10 cellular contexts compared by ENCODE assay signal in the genomic region with DNA sequence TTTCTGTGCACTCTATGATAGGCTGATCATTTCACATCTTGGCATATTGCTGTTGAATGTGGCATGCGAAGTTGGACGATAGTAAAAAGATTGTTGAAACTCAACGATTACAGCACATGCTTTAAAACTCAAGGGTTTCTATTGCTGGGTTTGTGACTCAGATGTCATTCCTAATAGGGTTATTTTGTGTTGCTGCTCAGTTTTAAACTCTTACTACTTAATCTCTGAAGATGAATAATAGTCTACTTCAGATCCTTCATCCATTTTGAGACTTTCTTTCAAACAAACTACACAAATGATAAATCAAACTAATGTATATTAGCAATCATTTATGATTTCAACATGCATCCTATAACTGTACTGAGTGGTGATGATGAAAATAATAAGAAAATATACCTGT.
A peak's percentile ranks its signal among the peaks of the same experiment; 100 is the strongest.
DNase-seq lines count a peak whose midpoint lies in the region; ATAC-seq, FAIRE-seq and TF ChIP-seq lines count a peak whose summit lies in the region.
"Had no signal": no experiment of that assay in that cellular context is flagged by ENCODE, and none has a peak within 500 bp of the region (broad histone marks: within the 10 kb centered on the region; RNA-seq: fewer than 3 reads in every experiment).

No MANE protein-coding gene starts in this region.

- DNase-seq in heart left ventricle (no peak), cardiac septum (ENCODE audit: low spot score) (no peak), lower lobe of right lung (no peak), aorta (no peak), DMS153 (lab: John Stamatoyannopoulos, UW) (no peak), HK-2 (ENCODE audit: unreplicated experiment) (no peak), HTR-8/SVneo (ENCODE audit: insufficient read length, low spot score) (no peak)
- no peak for DNase-seq in activated CD4-positive, alpha-beta memory T cell treated with anti-CD3 and anti-CD28 coated beads for 36 hours
- DNase-seq: DMS79, SW 1271 had no signal

- no peaks in the 10 kb centered on the region for H3K36me3 ChIP-seq in heart left ventricle
- no peaks in the 10 kb centered on the region for H3K36me3 ChIP-seq in lower lobe of right lung
- no peaks in the 10 kb centered on the region for H3K36me3 ChIP-seq in aorta (ENCODE audit: control insufficient read depth in 1 of 2, insufficient read depth in 2 of 2, low read length in 1 of 2)

- peak overlapping the region; percentile 98 for H3K27ac Mint-ChIP-seq in activated CD4-positive, alpha-beta memory T cell treated with anti-CD3 and anti-CD28 coated beads for 36 hours

- POLR2A ChIA-PET in activated CD4-positive, alpha-beta memory T cell treated with anti-CD3 and anti-CD28 coated beads for 36 hours (lab: Charles Lee), result interaction anchor here (0.9 to 4.0 kb wide), 8 partner anchors 10 to 997 kb away, joined by 3 to 57 read pairs (median 6); a partner anchor contains a TSS

- H3K4me1 ChIP-seq in heart left ventricle (peaks cover 0 to 90% (median 13%) of the 10 kb centered on the region in 12 donors), lower lobe of right lung (peaks cover 38% of the 10 kb centered on the region), aorta (ENCODE audit: control insufficient read depth in 1 of 2, insufficient read depth in 2 of 2, low read length in 2 of 2) (peaks cover 2 to 3% of the 10 kb centered on the region in 2 donors)

- peaks cover 0 to 7% (median 0%) of the 10 kb centered on the region in 12 donors for H3K9me3 ChIP-seq in heart left ventricle
- H3K9me3 ChIP-seq in lower lobe of right lung, result no peaks in the 10 kb centered on the region
- H3K9me3 ChIP-seq in aorta (ENCODE audit: control insufficient read depth, low read length), result no peaks in the 10 kb centered on the region

- peaks cover 73% of the 10 kb centered on the region for H3K4me1 Mint-ChIP-seq in activated CD4-positive, alpha-beta memory T cell treated with anti-CD3 and anti-CD28 coated beads for 36 hours (ENCODE audit: low read depth)

- CTCF ChIA-PET in activated CD4-positive, alpha-beta memory T cell treated with anti-CD3 and anti-CD28 coated beads for 36 hours (lab: Charles Lee), result interaction anchor here (0.9 kb wide), 1 partner anchor 14 kb away, joined by 3 read pairs; no protein-coding TSS in a partner anchor

- no peaks in the 10 kb centered on the region for H3K9me3 Mint-ChIP-seq in activated CD4-positive, alpha-beta memory T cell treated with anti-CD3 and anti-CD28 coated beads for 36 hours

- ATAC-seq in heart left ventricle, result peak in 1 of 4 donors; percentile 57
- ATAC-seq in lower lobe of right lung, result peak; percentile 46 to 75
- ATAC-seq in aorta (ENCODE audit: low FRiP score), result peak; percentile 67

- H3K27ac ChIP-seq in heart left ventricle, result peak overlapping the region in 8 of 12 donors; percentile 11 to 92 (median 57)
- H3K27ac ChIP-seq in lower lobe of right lung, result peak overlapping the region; percentile 76
- H3K27ac ChIP-seq in aorta (ENCODE audit: low read depth in 1 of 2, low read length in 2 of 2), result peak overlapping the region in 1 of 2 donors; percentile 87

- TF ChIP-seq POLR2A in heart left ventricle (IDR thresholded peaks at IDR 0.05), result no peak

- intact Hi-C loops in heart left ventricle (cut with DNase I), result no loop called here
- intact Hi-C loops in cardiac septum (cut with DNase I), result no loop called here
- intact Hi-C loops in activated CD4-positive, alpha-beta memory T cell treated with anti-CD3 and anti-CD28 coated beads for 36 hours (cut with micrococcal nuclease), result loop anchor here (1.0 to 5.0 kb wide), 3 partner anchors 61 to 1435 kb away; a partner anchor contains a TSS
- intact Hi-C loops in lower lobe of right lung (cut with DNase I), result loop anchor here (10.0 kb wide), 1 partner anchor 247 kb away; no protein-coding TSS in a partner anchor
- intact Hi-C loops in aorta (cut with DNase I), result loop anchor here (5.0 kb wide), 2 partner anchors 35 to 135 kb away; no protein-coding TSS in a partner anchor

- TF ChIP-seq CTCF in heart left ventricle (IDR thresholded peaks at IDR 0.05) (no peak), lower lobe of right lung (IDR thresholded peaks at IDR 0.05) (no peak)

- FAIRE-seq in HTR-8/SVneo (lab: Jason Lieb, UNC), result no peak

- H3K27me3 Mint-ChIP-seq in activated CD4-positive, alpha-beta memory T cell treated with anti-CD3 and anti-CD28 coated beads for 36 hours, result no peaks in the 10 kb centered on the region

- H3K4me3 Mint-ChIP-seq in activated CD4-positive, alpha-beta memory T cell treated with anti-CD3 and anti-CD28 coated beads for 36 hours, result peak overlapping the region; percentile 69

- peaks cover 6% of the 10 kb centered on the region for H3K36me3 Mint-ChIP-seq in activated CD4-positive, alpha-beta memory T cell treated with anti-CD3 and anti-CD28 coated beads for 36 hours

- 25 to 48% (median 37%) methylated on average over 3 of the region's 3 CpGs for WGBS in heart left ventricle, 4 donors
- 2 to 5% methylated on average over 3 of the region's 3 CpGs for WGBS in aorta, 2 donors

- H3K4me3 ChIP-seq in heart left ventricle, result peak overlapping the region in 7 of 12 donors; percentile 3 to 37 (median 10)
- H3K4me3 ChIP-seq in lower lobe of right lung, result peak overlapping the region; percentile 22
- no peak overlapping the region for H3K4me3 ChIP-seq in aorta (ENCODE audit: low read length in 2 of 2)

- H3K27me3 ChIP-seq in heart left ventricle (no peaks in the 10 kb centered on the region), lower lobe of right lung (ENCODE audit: low read depth) (no peaks in the 10 kb centered on the region), aorta (ENCODE audit: control insufficient read depth in 1 of 2, insufficient read depth in 2 of 2, low read length in 1 of 2) (no peaks in the 10 kb centered on the region)

Comparison
In these comparisons a context has a peak if more than half of its experiments do, and no peak if none do; other contexts are left out.
1. H3K4me3 ChIP-seq: peak in heart left ventricle (7 of 12) and lower lobe of right lung (single experiment); none in aorta (0 of 2).
2. intact Hi-C loops: an anchor here in activated CD4-positive, alpha-beta memory T cell treated with anti-CD3 and anti-CD28 coated beads for 36 hours (1.0 to 5.0 kb wide), lower lobe of right lung (10.0 kb wide) and aorta (5.0 kb wide); none called in heart left ventricle and cardiac septum.